9 cellular contexts compared by ENCODE assay signal in genomic region chr10:3779146-3779707, GRCh38. TPM values are rescaled to one million over a fixed set of nuclear protein-coding genes. Genes with fewer than 3 reads are reported as not detected.
DNase-seq lines count a peak whose midpoint lies in the region; TF ChIP-seq lines count a peak whose summit lies in the region.
"Had no signal": no experiment of that assay in that cellular context is flagged by ENCODE, and none has a peak within 500 bp of the region (broad histone marks: within the 10 kb centered on the region; RNA-seq: fewer than 3 reads in every experiment).

No MANE protein-coding gene starts in this region.

- H3K27me3 ChIP-seq in AG04450 (ENCODE audit: control insufficient read depth, insufficient read depth, low read length) (no peaks in the 10 kb centered on the region), mucosa of stomach (ENCODE audit: control insufficient read depth, insufficient read depth, low read length) (no peaks in the 10 kb centered on the region), Karpas-422 (ENCODE audit: low read length) (no peaks in the 10 kb centered on the region)
- H3K27me3 ChIP-seq: SJSA1 had no signal

- H3K27me3 Mint-ChIP-seq in dendritic cell treated with granulocyte-macrophage colony-stimulating factor and Interleukin-4, amounts not matched to agents 40 ng/mL and 50 ng/mL, for 4 days, result no peaks in the 10 kb centered on the region

- H4K20me1 ChIP-seq in Karpas-422 (ENCODE audit: insufficient read depth, low read depth, low read length), result 0 out of 2 replicates have a peak, but pooled peaks cover 5% of the 10 kb centered on the region

- H2AFZ ChIP-seq in Karpas-422 (ENCODE audit: low read length), result no peak overlapping the region

- no peak for DNase-seq in AG04450 (ENCODE audit: low read depth, low spot score)
- DNase-seq in M059J (ENCODE audit: low read depth), result peak; percentile 25
- no peak for DNase-seq in Karpas-422
- DNase-seq in iPS-NIHi11 (ENCODE audit: low spot score), result no peak
- no peak for DNase-seq in NCI-H774 (lab: John Stamatoyannopoulos, UW)
- DNase-seq in AG08396 (ENCODE audit: low spot score), result no peak

- H3K27ac ChIP-seq in AG04450 (ENCODE audit: low read depth, low read length) (peak overlapping the region; percentile 49), Karpas-422 (ENCODE audit: low read length) (no peak overlapping the region)

- peaks cover 46% of the 10 kb centered on the region for H3K36me3 ChIP-seq in mucosa of stomach (ENCODE audit: control insufficient read depth, insufficient read depth, low read length)
- H3K36me3 ChIP-seq in Karpas-422 (ENCODE audit: insufficient read depth, low read length), result peaks cover 18% of the 10 kb centered on the region

- H3K9me2 ChIP-seq in Karpas-422 (replicated peaks; ENCODE audit: insufficient read depth, low read length), result no peaks in the 10 kb centered on the region

- H3K4me1 ChIP-seq in mucosa of stomach (ENCODE audit: control insufficient read depth, insufficient read depth, low read length), result peaks cover 61% of the 10 kb centered on the region
- H3K4me1 ChIP-seq in Karpas-422 (ENCODE audit: low read length), result peaks cover 18% of the 10 kb centered on the region

- peak overlapping the region; percentile 99 for H3K27ac Mint-ChIP-seq in dendritic cell treated with granulocyte-macrophage colony-stimulating factor and Interleukin-4, amounts not matched to agents 40 ng/mL and 50 ng/mL, for 4 days

- peaks cover 21% of the 10 kb centered on the region; the same call in 1 of the 2 replicates for H3K79me2 ChIP-seq in Karpas-422 (ENCODE audit: low read length)

- H3K36me3 Mint-ChIP-seq in dendritic cell treated with granulocyte-macrophage colony-stimulating factor and Interleukin-4, amounts not matched to agents 40 ng/mL and 50 ng/mL, for 4 days (ENCODE audit: low read depth), result peaks cover 99% of the 10 kb centered on the region

- POLR2A ChIA-PET in AG04450 (lab: Yijun Ruan, JAX), result interaction anchor here (0.6 to 1.0 kb wide), 2 partner anchors 119 to 581 kb away, joined by 3 to 4 read pairs; no protein-coding TSS in a partner anchor

- TF ChIP-seq CTCF in AG04450 (IDR thresholded peaks at IDR 0.05; ENCODE audit: low read depth, low read length), result no peak

- intact Hi-C loops in dendritic cell treated with granulocyte-macrophage colony-stimulating factor and Interleukin-4, amounts not matched to agents 40 ng/mL and 50 ng/mL, for 4 days (cut with micrococcal nuclease), result loop anchor here (5.0 kb wide), 1 partner anchor 542 kb away; no protein-coding TSS in a partner anchor

- peaks cover 65% of the 10 kb centered on the region for H3K4me1 Mint-ChIP-seq in dendritic cell treated with granulocyte-macrophage colony-stimulating factor and Interleukin-4, amounts not matched to agents 40 ng/mL and 50 ng/mL, for 4 days (ENCODE audit: low read depth)

- H3K9me3 Mint-ChIP-seq in dendritic cell treated with granulocyte-macrophage colony-stimulating factor and Interleukin-4, amounts not matched to agents 40 ng/mL and 50 ng/mL, for 4 days, result no peaks in the 10 kb centered on the region

- H3K4me2 ChIP-seq in Karpas-422 (ENCODE audit: low read depth, low read length, poor library complexity, severe bottlenecking), result no peak overlapping the region

- H3K9ac ChIP-seq in mucosa of stomach (ENCODE audit: low read length) (peak overlapping the region; percentile 97), Karpas-422 (ENCODE audit: low read length) (no peak overlapping the region)

- H3K4me3 ChIP-seq in AG04450 (ENCODE audit: low read depth, low read length) (peak overlapping the region; percentile 3), mucosa of stomach (ENCODE audit: low read length) (no peak overlapping the region), Karpas-422 (ENCODE audit: low read length) (no peak overlapping the region)
- H3K4me3 ChIP-seq: SJSA1 had no signal

- peak overlapping the region; percentile 86 for H3K4me3 Mint-ChIP-seq in dendritic cell treated with granulocyte-macrophage colony-stimulating factor and Interleukin-4, amounts not matched to agents 40 ng/mL and 50 ng/mL, for 4 days

- peaks cover 6% of the 10 kb centered on the region; the same call in 1 of the 2 replicates for H3K9me3 ChIP-seq in AG04450 (ENCODE audit: control insufficient read depth, insufficient read depth, low read length)
- no peaks in the 10 kb centered on the region for H3K9me3 ChIP-seq in mucosa of stomach (ENCODE audit: control insufficient read depth, low read length)
- no peaks in the 10 kb centered on the region for H3K9me3 ChIP-seq in Karpas-422 (ENCODE audit: low read length)
- H3K9me3 ChIP-seq: SJSA1 had no signal

- CTCF ChIA-PET in AG04450 (lab: Charles Lee), result interaction anchor here (0.7 to 2.3 kb wide), 3 partner anchors 342 to 878 kb away, joined by 3 to 8 read pairs (median 6); no protein-coding TSS in a partner anchor

RNA-seq across cellular contexts. Expression of gene KLF6, which starts 5.8 kb away (rescaled TPM):
- polyA plus RNA-seq in AG04450 (2011; rRNA removed), result 46.1 and 47.2 TPM in 2 replicates
- polyA minus RNA-seq in AG04450 (2011; rRNA and poly(A)+ RNA removed), result 243 and 375 TPM in 2 replicates
- total RNA-seq in M059J (2014; rRNA removed; shearing (Covaris generic)), result 4.8 and 9.9 TPM in 2 replicates
- total RNA-seq in Karpas-422 (2014; rRNA removed; shearing (Covaris generic); ENCODE audit: low replicate concordance), result 3.9 and 5.9 TPM in 2 replicates
